Comparison of ENCODE assay signal across 8 cellular contexts in the genomic region with DNA sequence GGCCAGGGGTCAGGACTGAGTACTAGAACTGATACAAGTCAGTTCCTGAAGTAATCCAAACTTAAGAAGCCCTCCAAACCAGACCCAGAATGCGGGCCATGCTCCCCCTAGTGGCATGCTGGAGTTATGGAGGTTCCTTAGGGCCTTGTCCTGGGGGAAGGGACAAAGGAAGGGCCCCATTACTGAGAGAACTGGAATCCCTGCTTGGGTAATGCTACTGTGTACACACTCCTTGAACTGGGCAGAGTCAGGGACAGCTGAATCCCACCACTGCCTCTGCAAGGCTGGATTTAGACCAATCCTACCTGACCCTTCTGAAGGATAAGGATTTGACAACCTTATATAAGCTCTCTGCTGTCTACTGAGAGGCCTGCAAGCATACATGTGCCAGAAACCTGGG.
A peak's percentile ranks its signal among the peaks of the same experiment; 100 is the strongest.
DNase-seq lines count a peak whose midpoint lies in the region; FAIRE-seq and TF ChIP-seq lines count a peak whose summit lies in the region.

No MANE protein-coding gene starts in this region.

- H3K27ac ChIP-seq in kidney (ENCODE audit: low read depth in 2 of 2, low read length in 2 of 2), result peak overlapping the region; percentile 32 to 66

- peaks cover 13% of the 10 kb centered on the region in 2 donors for H3K4me1 ChIP-seq in kidney (ENCODE audit: control insufficient read depth in 1 of 2, insufficient read depth in 1 of 2, low read depth in 1 of 2, low read length in 2 of 2)

- in situ Hi-C loops in T47D (cut with HindIII; ENCODE audit: low pct_unique_long_range_greater_than_20kb, low sequenced_read_pairs), result no loop called here

- DNase-seq in Daoy (ENCODE audit: low read depth) (peak; percentile 88), HCEC 1CT (peak; percentile 89), NCI-H1417 (lab: John Stamatoyannopoulos, UW) (peak; percentile 45 to 69 (median 69)), T1000 (lab: John Stamatoyannopoulos, UW) (peak; percentile 30), T47D (ENCODE audit: low read depth in 1 of 2, low spot score in 1 of 2) (peak; percentile 42 to 71), kidney (peak; percentile 79), DMS114 treated with DMSO at 0.1 percent for 48 hours (lab: John Stamatoyannopoulos, UW; ENCODE audit: unreplicated experiment) (no peak)
- DNase-seq in stimulated activated CD4-positive, alpha-beta T cell treated with anti-CD3 and anti-CD28 coated beads, Interleukin-12 subunit alpha, Interleukin-12 subunit beta, amount 100 ng/mL, for 48 hours (ENCODE audit: low read depth in 2 of 3, low spot score in 1 of 3), result peak; percentile 34 to 64 (median 40)

- H3K9me3 ChIP-seq in kidney (ENCODE audit: control insufficient read depth in 1 of 2, low read length in 2 of 2), result no peaks in the 10 kb centered on the region

- FAIRE-seq in kidney (lab: Jason Lieb, UNC), result no peak

- TF ChIP-seq CTCF in kidney (IDR thresholded peaks at IDR 0.05; ENCODE audit: borderline replicate concordance, extremely low read depth, insufficient read depth), result peak; percentile 56

- H3K4me3 ChIP-seq in kidney (ENCODE audit: low read length in 2 of 2), result no peak overlapping the region

- intact Hi-C loops in kidney (cut with DNase I), result no loop called here

- no peaks in the 10 kb centered on the region for H3K36me3 ChIP-seq in kidney (ENCODE audit: control insufficient read depth in 1 of 2, insufficient read depth in 2 of 2, low read length in 2 of 2)

- H3K9ac ChIP-seq in kidney (ENCODE audit: low read length in 2 of 2), result no peak overlapping the region
